ENCODE assay signal across 9 cellular contexts in the genomic region with DNA sequence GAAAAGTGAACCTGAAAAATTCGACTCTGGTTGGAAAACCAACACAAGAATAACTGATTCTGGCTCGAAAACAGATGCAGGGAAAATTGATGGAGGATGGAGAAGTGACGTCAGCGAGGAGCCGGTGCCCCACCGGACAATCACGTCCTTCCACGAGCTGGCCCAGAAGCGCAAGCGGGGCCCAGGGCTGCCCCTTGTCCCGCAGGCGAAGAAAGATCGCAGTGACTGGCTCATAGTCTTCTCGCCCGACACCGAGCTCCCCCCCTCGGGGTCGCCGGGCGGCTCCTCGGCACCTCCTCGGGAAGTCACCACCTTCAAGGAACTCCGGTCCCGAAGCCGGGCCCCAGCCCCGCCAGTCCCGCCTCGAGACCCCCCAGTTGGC. TPM values are rescaled to one million over a fixed set of nuclear protein-coding genes. Genes with fewer than 3 reads are reported as not detected.
DNase-seq lines count a peak whose midpoint lies in the region; ATAC-seq and TF ChIP-seq lines count a peak whose summit lies in the region.
"Had no signal": no experiment of that assay in that cellular context is flagged by ENCODE, and none has a peak within 500 bp of the region (broad histone marks: within the 10 kb centered on the region; RNA-seq: fewer than 3 reads in every experiment).

No MANE protein-coding gene starts in this region.

- peak overlapping the region; percentile 100 for H3K4me2 ChIP-seq in DOHH2 (ENCODE audit: low read length)

- no peak for TF ChIP-seq POLR2A in body of pancreas (IDR thresholded peaks at IDR 0.05)

- peak overlapping the region in 3 of 5 donors; percentile 55 to 81 (median 64) for H3K9ac ChIP-seq in subcutaneous abdominal adipose tissue (ENCODE audit: low read length in 5 of 5)

- peaks cover 30% of the 10 kb centered on the region for H3F3A ChIP-seq in DOHH2 (ENCODE audit: control insufficient read depth, insufficient read depth)

- H3K4me3 ChIP-seq in DOHH2 (ENCODE audit: low read length) (peak overlapping the region; percentile 99), body of pancreas (peak overlapping the region; percentile 73 to 76), subcutaneous abdominal adipose tissue (ENCODE audit: low read depth in 1 of 5, low read length in 5 of 5) (peak overlapping the region; percentile 28 to 92 (median 56))

- WGBS in body of pancreas, 2 donors: 3 to 4% methylated on average over 10 to 28 of the region's 28 CpGs

- DNase-seq in Kasumi-1 (lab: John Stamatoyannopoulos, UW) (peak; percentile 22 to 44), body of pancreas (peak in 1 of 4 donors; percentile 10), left colon (peak; percentile 46 to 56), NCI-H2107 (lab: John Stamatoyannopoulos, UW) (no peak)
- no peak for DNase-seq in stimulated activated CD4-positive, alpha-beta T cell treated with anti-CD3 and anti-CD28 coated beads, Interleukin-4, amount 100 ng/mL, for 1 hour

- peaks cover 43% of the 10 kb centered on the region for H3K36me3 ChIP-seq in DOHH2 (ENCODE audit: control insufficient read depth, low read length)
- H3K36me3 ChIP-seq in body of pancreas (replicated peaks in 1 of 2; ENCODE audit: insufficient read depth in 1 of 2, low read depth in 2 of 2): no peaks in the 10 kb centered on the region
- peaks cover 3 to 31% (median 26%) of the 10 kb centered on the region in 5 donors for H3K36me3 ChIP-seq in subcutaneous abdominal adipose tissue (ENCODE audit: control insufficient read depth in 5 of 5, insufficient read depth in 5 of 5, low read length in 5 of 5)

- H3K27ac ChIP-seq in DOHH2 (ENCODE audit: low read depth, low read length) (no peak overlapping the region), body of pancreas (peak overlapping the region; percentile 93 to 97 (median 95)), subcutaneous abdominal adipose tissue (ENCODE audit: low read depth, low read length) (peak overlapping the region; percentile 62)

- H3K9me3 ChIP-seq in DOHH2 (ENCODE audit: control insufficient read depth, insufficient read depth, low read length): no peaks in the 10 kb centered on the region
- no peaks in the 10 kb centered on the region for H3K9me3 ChIP-seq in body of pancreas
- H3K9me3 ChIP-seq in subcutaneous abdominal adipose tissue (ENCODE audit: control insufficient read depth in 5 of 5, low read length in 5 of 5): no peaks in the 10 kb centered on the region

- ATAC-seq in body of pancreas (no peak), left colon (no peak), GM21381 (IDR thresholded peaks at IDR 0.05; ENCODE audit: unreplicated experiment) (no peak)

- H3K27me3 ChIP-seq in DOHH2 (ENCODE audit: control insufficient read depth, low read length) (no peaks in the 10 kb centered on the region), body of pancreas (no peaks in the 10 kb centered on the region), subcutaneous abdominal adipose tissue (ENCODE audit: control insufficient read depth in 5 of 5, insufficient read depth in 4 of 5, low read length in 5 of 5) (no peaks in the 10 kb centered on the region)

- peaks cover 10% of the 10 kb centered on the region for H3K79me2 ChIP-seq in DOHH2 (ENCODE audit: control insufficient read depth, low read length)

- H3K9me2 ChIP-seq in DOHH2 (replicated peaks; ENCODE audit: control insufficient read depth, low read length): no peaks in the 10 kb centered on the region

- intact Hi-C loops in body of pancreas (cut with DNase I) (loop anchor here (5.0 kb wide), 1 partner anchor 70 kb away; no protein-coding TSS in a partner anchor), left colon (cut with DNase I, micrococcal nuclease) (loop anchor here in 1 of 2 donors (10.0 kb wide), 1 partner anchor 58 kb away; the partner anchor contains the start of gene SCAMP3)

- 0 out of 2 replicates have a peak, but pooled peaks cover 4% of the 10 kb centered on the region for H4K20me1 ChIP-seq in DOHH2 (ENCODE audit: control insufficient read depth, insufficient read depth, low read depth, low read length)

- no peak for TF ChIP-seq CTCF in DOHH2 (IDR thresholded peaks at IDR 0.05; ENCODE audit: low read depth, low read length, poor library complexity, severe bottlenecking)
- TF ChIP-seq CTCF in body of pancreas (IDR thresholded peaks at IDR 0.05): no peak

- H3K4me1 ChIP-seq in DOHH2 (ENCODE audit: control insufficient read depth, low read length) (peaks cover 48% of the 10 kb centered on the region), body of pancreas (peaks cover 36% of the 10 kb centered on the region), subcutaneous abdominal adipose tissue (ENCODE audit: control insufficient read depth in 5 of 5, insufficient read depth in 5 of 5, low read length in 5 of 5) (peaks cover 12 to 56% (median 49%) of the 10 kb centered on the region in 5 donors)

RNA-seq across cellular contexts. Expression of gene RUSC1, which starts 1.9 kb away (rescaled TPM):
- total RNA-seq in body of pancreas: 10 to 100 TPM; 19.4 to 21.3 TPM
- total RNA-seq in left colon: 10 to 100 TPM; 73.2 to 78.8 TPM

RNA-seq across cellular contexts. Expression of gene FDPS, which starts 13.9 kb away (rescaled TPM):
- total RNA-seq in body of pancreas (10 to 100 TPM; 59.7 to 94.3 TPM), left colon (100 to 1,000 TPM; 192 to 375 TPM)

RNA-seq across cellular contexts. Expression of gene PKLR, which starts 21.3 kb away (rescaled TPM):
- total RNA-seq in body of pancreas (not detected), left colon (1 to 10 TPM; 1.0 to 1.9 TPM)
- total RNA-seq: activated CD8-positive, alpha-beta memory T cell treated with anti-CD3 and anti-CD28 coated beads for 36 hours had no signal

RNA-seq across cellular contexts. Expression of gene HCN3, which starts 45.3 kb away (rescaled TPM):
- 1 to 10 TPM; 1.3 to 2.9 TPM for total RNA-seq in body of pancreas
- 10 to 100 TPM; 11.2 to 21.5 TPM for total RNA-seq in left colon

RNA-seq across cellular contexts. Expression of gene CLK2, which starts 49.3 kb away (rescaled TPM):
- total RNA-seq in body of pancreas (10 to 100 TPM; 36.6 to 40.7 TPM), left colon (10 to 100 TPM; 34.3 to 41.0 TPM)

Comparison
In these comparisons a context has a peak if more than half of its experiments do, and no peak if none do; other contexts are left out.
1. DNase-seq: peak in Kasumi-1 (2 of 2) and left colon (2 of 2); none in NCI-H2107 (single experiment) and stimulated activated CD4-positive, alpha-beta T cell treated with anti-CD3 and anti-CD28 coated beads, Interleukin-4, amount 100 ng/mL, for 1 hour (single experiment).
2. Peak in every context shown above with its lines, with median percentiles within 50 percentile points of each other: H3K4me3 ChIP-seq.